Comparison of ENCODE assay signal across 1 cellular context in genomic region chr10:8056891-8057331, GRCh38.
TF ChIP-seq lines count a peak whose summit lies in the region.

No MANE protein-coding gene starts in this region.

TF ChIP-seq in SK-N-SH treated with all-trans-retinoic acid at 6 μM for 48 hours, 23 proteins besides CTCF, POLR2A, EP300 and RAD21 (continued from another document):
- TF ChIP-seq, protein P1, sequence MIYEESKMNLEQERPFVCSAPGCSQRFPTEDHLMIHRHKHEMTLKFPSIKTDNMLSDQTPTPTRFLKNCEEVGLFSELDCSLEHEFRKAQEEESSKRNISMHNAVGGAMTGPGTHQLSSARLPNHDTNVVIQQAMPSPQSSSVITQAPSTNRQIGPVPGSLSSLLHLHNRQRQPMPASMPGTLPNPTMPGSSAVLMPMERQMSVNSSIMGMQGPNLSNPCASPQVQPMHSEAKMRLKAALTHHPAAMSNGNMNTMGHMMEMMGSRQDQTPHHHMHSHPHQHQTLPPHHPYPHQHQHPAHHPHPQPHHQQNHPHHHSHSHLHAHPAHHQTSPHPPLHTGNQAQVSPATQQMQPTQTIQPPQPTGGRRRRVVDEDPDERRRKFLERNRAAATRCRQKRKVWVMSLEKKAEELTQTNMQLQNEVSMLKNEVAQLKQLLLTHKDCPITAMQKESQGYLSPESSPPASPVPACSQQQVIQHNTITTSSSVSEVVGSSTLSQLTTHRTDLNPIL (CRISPR knock-in tag; IDR thresholded peaks at IDR 0.05; ENCODE audit: low read depth), result no peak
- no peak for TF ChIP-seq GLIS3 (CRISPR knock-in tag; IDR thresholded peaks at IDR 0.05)
- TF ChIP-seq ESRRG (CRISPR knock-in tag; IDR thresholded peaks at IDR 0.05), result no peak
- TF ChIP-seq POU6F1 (CRISPR knock-in tag; IDR thresholded peaks at IDR 0.05; ENCODE audit: borderline replicate concordance, low read depth), result no peak
- TF ChIP-seq ISL1 (CRISPR knock-in tag; IDR thresholded peaks at IDR 0.05), result no peak
- no peak for TF ChIP-seq ZNF8 (CRISPR knock-in tag; IDR thresholded peaks at IDR 0.05)
- TF ChIP-seq ARNTL (CRISPR knock-in tag; IDR thresholded peaks at IDR 0.05; ENCODE audit: borderline replicate concordance, low read depth), result no peak
- no peak for TF ChIP-seq PATZ1 (CRISPR knock-in tag; IDR thresholded peaks at IDR 0.05; ENCODE audit: borderline replicate concordance)
- TF ChIP-seq OSR1 (CRISPR knock-in tag; IDR thresholded peaks at IDR 0.05), result no peak
